In the genomic region with DNA sequence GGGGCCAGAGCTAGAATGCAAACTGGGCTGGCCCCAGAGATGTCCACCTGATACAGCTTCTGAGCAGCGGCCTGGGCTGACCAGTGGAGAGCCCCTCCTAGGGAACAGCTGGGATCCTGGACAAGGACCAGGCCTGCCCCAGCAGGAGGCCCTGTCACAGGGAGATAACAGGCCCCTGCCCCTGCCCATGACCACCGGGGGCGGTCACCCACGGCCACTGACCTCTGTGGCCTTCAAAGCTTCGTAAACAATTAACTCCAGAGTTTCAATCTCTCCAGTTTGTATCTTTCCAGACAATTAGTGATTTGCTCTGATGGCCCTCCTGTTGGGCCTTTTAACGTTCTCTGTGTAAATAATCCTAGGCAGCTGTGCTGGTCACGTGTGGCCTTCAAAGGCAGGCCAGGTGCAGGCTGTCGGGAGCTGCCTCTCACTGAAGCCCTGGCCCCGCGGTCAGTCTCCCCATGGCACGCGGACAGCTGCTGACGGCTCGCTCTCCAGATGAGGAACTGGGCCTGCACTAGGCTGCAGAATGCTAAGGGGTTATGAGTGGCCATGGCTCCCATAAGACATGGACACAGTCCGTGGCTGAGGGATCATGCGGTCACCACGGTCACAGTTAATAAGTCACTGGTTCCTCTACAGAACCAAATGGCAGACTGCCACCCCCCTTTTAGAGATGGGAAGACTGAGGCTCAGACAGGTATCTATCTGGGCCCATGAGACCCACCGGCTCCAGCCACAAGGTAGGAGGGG, we compare ENCODE assay signal across 9 cellular contexts. TPM values are rescaled to one million over a fixed set of nuclear protein-coding genes. Genes with fewer than 3 reads are reported as not detected.
DNase-seq lines count a peak whose midpoint lies in the region; ATAC-seq, FAIRE-seq and TF ChIP-seq lines count a peak whose summit lies in the region.
"Had no signal": no experiment of that assay in that cellular context is flagged by ENCODE, and none has a peak within 500 bp of the region (broad histone marks: within the 10 kb centered on the region; RNA-seq: fewer than 3 reads in every experiment).

No MANE protein-coding gene starts in this region.

- no peak for FAIRE-seq in small intestine (lab: Jason Lieb, UNC)

- WGBS in hepatocyte (ENCODE audit: low lambda C conversion rate, missing lambda C conversion rate), result 33% methylated on average over 18 of the region's 18 CpGs
- WGBS in small intestine, 3 donors, result 27 to 45% (median 41%) methylated on average over 18 of the region's 18 CpGs

- H3K36me3 ChIP-seq in hepatocyte (replicated peaks; ENCODE audit: insufficient read depth, low read depth) (no peaks in the 10 kb centered on the region), small intestine (ENCODE audit: control insufficient read depth in 2 of 2, insufficient read depth in 2 of 2, low read length in 2 of 2) (no peaks in the 10 kb centered on the region)

- H2AFZ ChIP-seq in hepatocyte, result no peak overlapping the region

- H3K79me2 ChIP-seq in hepatocyte, result peaks cover 91% of the 10 kb centered on the region

- H3K4me3 ChIP-seq in hepatocyte, result no peak overlapping the region
- H3K4me3 ChIP-seq in small intestine (ENCODE audit: low read depth in 1 of 2, low read length in 2 of 2), result no peak overlapping the region

- TF ChIP-seq CTCF in hepatocyte (IDR thresholded peaks at IDR 0.05; ENCODE audit: poor library complexity), result no peak

- ATAC-seq in HG02588 (IDR thresholded peaks at IDR 0.05; ENCODE audit: unreplicated experiment), result no peak
- ATAC-seq: activated CD4-positive, alpha-beta T cell treated with anti-CD3 and anti-CD28 coated beads for 36 hours had no signal

- H3K4me1 ChIP-seq in hepatocyte (ENCODE audit: insufficient read depth), result peaks cover 53% of the 10 kb centered on the region
- no peaks in the 10 kb centered on the region for H3K4me1 ChIP-seq in small intestine (ENCODE audit: control insufficient read depth in 2 of 2, insufficient read depth in 1 of 2, low read depth in 1 of 2, low read length in 1 of 2)

- no peaks in the 10 kb centered on the region for H3K27me3 ChIP-seq in hepatocyte
- H3K27me3 ChIP-seq in small intestine (ENCODE audit: control insufficient read depth in 2 of 2, insufficient read depth in 2 of 2, low read length in 2 of 2), result no peaks in the 10 kb centered on the region

- H3K9me3 ChIP-seq in hepatocyte (ENCODE audit: low read depth), result no peaks in the 10 kb centered on the region
- H3K9me3 ChIP-seq in small intestine (ENCODE audit: control insufficient read depth, low read depth), result no peaks in the 10 kb centered on the region

- DNase-seq in NCI-H1105 (lab: John Stamatoyannopoulos, UW) (peak; percentile 83), SHP77 treated with DMSO at 0.1 percent for 48 hours (lab: John Stamatoyannopoulos, UW) (peak; percentile 86), hepatocyte (ENCODE audit: low spot score) (peak; percentile 80), small intestine (peak; percentile 30), kidney glomerular epithelial cell (lab: John Stamatoyannopoulos, UW) (no peak), EL (no peak)
- no peak for DNase-seq in stimulated activated CD4-positive, alpha-beta T cell treated with anti-CD3 and anti-CD28 coated beads, Interleukin-2, amount 100 ng/mL, for 48 hours

- H3K9me2 ChIP-seq in hepatocyte (replicated peaks; ENCODE audit: insufficient read depth), result no peaks in the 10 kb centered on the region

- H4K20me1 ChIP-seq in hepatocyte (ENCODE audit: insufficient read depth, poor library complexity, severe bottlenecking), result peaks cover 92% of the 10 kb centered on the region

- peak overlapping the region; percentile 19 for H3K4me2 ChIP-seq in hepatocyte

- H3K27ac ChIP-seq in hepatocyte (peak overlapping the region; percentile 44), small intestine (ENCODE audit: low read depth in 1 of 2, low read length in 1 of 2) (peak overlapping the region in 1 of 2 donors; percentile 43)

RNA-seq across cellular contexts. Expression of a gene that starts 9.2 kb away (rescaled TPM):
- total RNA-seq in hepatocyte, result 35.7 and 48.3 TPM in 2 replicates
- polyA plus RNA-seq in hepatocyte (34.9 and 46.7 TPM in 2 replicates), small intestine (10 to 100 TPM in 1 of 3 donors, 1 to 10 TPM in 2; 4.0 to 20.7 (median 6.5) TPM)

Comparison
In these comparisons a context has a peak if more than half of its experiments do, and no peak if none do; other contexts are left out.
1. DNase-seq: peak in NCI-H1105 (single experiment), SHP77 treated with DMSO at 0.1 percent for 48 hours (single experiment), hepatocyte (single experiment) and small intestine (single experiment); none in kidney glomerular epithelial cell (single experiment), stimulated activated CD4-positive, alpha-beta T cell treated with anti-CD3 and anti-CD28 coated beads, Interleukin-2, amount 100 ng/mL, for 48 hours (0 of 2) and EL (single experiment).